In genomic region chr12:1529862-1530591, GRCh38 we compare ENCODE assay signal across 1 cellular context.
TF ChIP-seq lines count a peak whose summit lies in the region.

No MANE protein-coding gene starts in this region.

TF ChIP-seq in GM12878, 131 proteins besides CTCF, POLR2A, EP300 and RAD21 (continued from another document):
- TF ChIP-seq, protein P1, sequence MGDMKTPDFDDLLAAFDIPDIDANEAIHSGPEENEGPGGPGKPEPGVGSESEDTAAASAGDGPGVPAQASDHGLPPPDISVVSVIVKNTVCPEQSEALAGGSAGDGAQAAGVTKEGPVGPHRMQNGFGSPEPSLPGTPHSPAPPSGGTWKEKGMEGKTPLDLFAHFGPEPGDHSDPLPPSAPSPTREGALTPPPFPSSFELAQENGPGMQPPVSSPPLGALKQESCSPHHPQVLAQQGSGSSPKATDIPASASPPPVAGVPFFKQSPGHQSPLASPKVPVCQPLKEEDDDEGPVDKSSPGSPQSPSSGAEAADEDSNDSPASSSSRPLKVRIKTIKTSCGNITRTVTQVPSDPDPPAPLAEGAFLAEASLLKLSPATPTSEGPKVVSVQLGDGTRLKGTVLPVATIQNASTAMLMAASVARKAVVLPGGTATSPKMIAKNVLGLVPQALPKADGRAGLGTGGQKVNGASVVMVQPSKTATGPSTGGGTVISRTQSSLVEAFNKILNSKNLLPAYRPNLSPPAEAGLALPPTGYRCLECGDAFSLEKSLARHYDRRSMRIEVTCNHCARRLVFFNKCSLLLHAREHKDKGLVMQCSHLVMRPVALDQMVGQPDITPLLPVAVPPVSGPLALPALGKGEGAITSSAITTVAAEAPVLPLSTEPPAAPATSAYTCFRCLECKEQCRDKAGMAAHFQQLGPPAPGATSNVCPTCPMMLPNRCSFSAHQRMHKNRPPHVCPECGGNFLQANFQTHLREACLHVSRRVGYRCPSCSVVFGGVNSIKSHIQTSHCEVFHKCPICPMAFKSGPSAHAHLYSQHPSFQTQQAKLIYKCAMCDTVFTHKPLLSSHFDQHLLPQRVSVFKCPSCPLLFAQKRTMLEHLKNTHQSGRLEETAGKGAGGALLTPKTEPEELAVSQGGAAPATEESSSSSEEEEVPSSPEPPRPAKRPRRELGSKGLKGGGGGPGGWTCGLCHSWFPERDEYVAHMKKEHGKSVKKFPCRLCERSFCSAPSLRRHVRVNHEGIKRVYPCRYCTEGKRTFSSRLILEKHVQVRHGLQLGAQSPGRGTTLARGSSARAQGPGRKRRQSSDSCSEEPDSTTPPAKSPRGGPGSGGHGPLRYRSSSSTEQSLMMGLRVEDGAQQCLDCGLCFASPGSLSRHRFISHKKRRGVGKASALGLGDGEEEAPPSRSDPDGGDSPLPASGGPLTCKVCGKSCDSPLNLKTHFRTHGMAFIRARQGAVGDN (IDR thresholded peaks at IDR 0.05), result no peak
- TF ChIP-seq CEBPB (IDR thresholded peaks at IDR 0.05; ENCODE audit: borderline replicate concordance in 1 of 2, low read depth in 2 of 2, low read length in 2 of 2), result no peak
- TF ChIP-seq STAT3 (IDR thresholded peaks at IDR 0.05; ENCODE audit: low read depth, low read length), result no peak
- TF ChIP-seq NFXL1 (IDR thresholded peaks at IDR 0.05; ENCODE audit: borderline replicate concordance), result no peak
- no peak for TF ChIP-seq CREM (IDR thresholded peaks at IDR 0.05; ENCODE audit: low read depth)
- no peak for TF ChIP-seq ELK1 (IDR thresholded peaks at IDR 0.05; ENCODE audit: low read depth, low read length)
- no peak for TF ChIP-seq IRF4 (IDR thresholded peaks at IDR 0.05; ENCODE audit: low read depth, low read length)
- no peak for TF ChIP-seq IRF5 (IDR thresholded peaks at IDR 0.05; ENCODE audit: borderline replicate concordance)
- no peak for TF ChIP-seq PML (IDR thresholded peaks at IDR 0.05; ENCODE audit: low read length)
- peak; percentile 88 for TF ChIP-seq GATAD2B (conservative IDR thresholded peaks at IDR 0.05; ENCODE audit: low read depth)
- no peak for TF ChIP-seq SP1 (IDR thresholded peaks at IDR 0.05; ENCODE audit: low read depth, low read length)
- peak in 1 of 2 experiments; percentile 32; a peak in 1 of 4 replicates for TF ChIP-seq BHLHE40 (IDR thresholded peaks at IDR 0.05; ENCODE audit: borderline replicate concordance in 1 of 2, low read depth in 2 of 2, low read length in 1 of 2)
- no peak for TF ChIP-seq YBX1 (IDR thresholded peaks at IDR 0.05)
- TF ChIP-seq, protein P2, sequence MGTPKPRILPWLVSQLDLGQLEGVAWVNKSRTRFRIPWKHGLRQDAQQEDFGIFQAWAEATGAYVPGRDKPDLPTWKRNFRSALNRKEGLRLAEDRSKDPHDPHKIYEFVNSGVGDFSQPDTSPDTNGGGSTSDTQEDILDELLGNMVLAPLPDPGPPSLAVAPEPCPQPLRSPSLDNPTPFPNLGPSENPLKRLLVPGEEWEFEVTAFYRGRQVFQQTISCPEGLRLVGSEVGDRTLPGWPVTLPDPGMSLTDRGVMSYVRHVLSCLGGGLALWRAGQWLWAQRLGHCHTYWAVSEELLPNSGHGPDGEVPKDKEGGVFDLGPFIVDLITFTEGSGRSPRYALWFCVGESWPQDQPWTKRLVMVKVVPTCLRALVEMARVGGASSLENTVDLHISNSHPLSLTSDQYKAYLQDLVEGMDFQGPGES (IDR thresholded peaks at IDR 0.05), result no peak
- TF ChIP-seq KLF5 (IDR thresholded peaks at IDR 0.05; ENCODE audit: partially characterized antibody), result no peak
- TF ChIP-seq KAT2A (conservative IDR thresholded peaks at IDR 0.05; ENCODE audit: control insufficient read depth, low read depth, low read length), result no peak
- no peak for TF ChIP-seq EZH2 (IDR thresholded peaks at IDR 0.05; ENCODE audit: borderline replicate concordance, control insufficient read depth, low read depth, low read length)
- no peak for TF ChIP-seq SMAD5 (IDR thresholded peaks at IDR 0.05; ENCODE audit: low read depth)
- peak; percentile 82 for TF ChIP-seq IKZF1 (conservative IDR thresholded peaks at IDR 0.05)
- no peak for TF ChIP-seq NRF1 (conservative IDR thresholded peaks at IDR 0.05; ENCODE audit: low read depth, low read length)
- TF ChIP-seq PKNOX1 (IDR thresholded peaks at IDR 0.05), result no peak
- TF ChIP-seq, protein P3, sequence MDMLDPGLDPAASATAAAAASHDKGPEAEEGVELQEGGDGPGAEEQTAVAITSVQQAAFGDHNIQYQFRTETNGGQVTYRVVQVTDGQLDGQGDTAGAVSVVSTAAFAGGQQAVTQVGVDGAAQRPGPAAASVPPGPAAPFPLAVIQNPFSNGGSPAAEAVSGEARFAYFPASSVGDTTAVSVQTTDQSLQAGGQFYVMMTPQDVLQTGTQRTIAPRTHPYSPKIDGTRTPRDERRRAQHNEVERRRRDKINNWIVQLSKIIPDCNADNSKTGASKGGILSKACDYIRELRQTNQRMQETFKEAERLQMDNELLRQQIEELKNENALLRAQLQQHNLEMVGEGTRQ (IDR thresholded peaks at IDR 0.05; ENCODE audit: borderline replicate concordance, low read depth, low read length), result no peak
- no peak for TF ChIP-seq RBBP5 (conservative IDR thresholded peaks at IDR 0.05)
- no peak for TF ChIP-seq BRCA1 (IDR thresholded peaks at IDR 0.05; ENCODE audit: low read depth, low read length)
- TF ChIP-seq, protein P4, sequence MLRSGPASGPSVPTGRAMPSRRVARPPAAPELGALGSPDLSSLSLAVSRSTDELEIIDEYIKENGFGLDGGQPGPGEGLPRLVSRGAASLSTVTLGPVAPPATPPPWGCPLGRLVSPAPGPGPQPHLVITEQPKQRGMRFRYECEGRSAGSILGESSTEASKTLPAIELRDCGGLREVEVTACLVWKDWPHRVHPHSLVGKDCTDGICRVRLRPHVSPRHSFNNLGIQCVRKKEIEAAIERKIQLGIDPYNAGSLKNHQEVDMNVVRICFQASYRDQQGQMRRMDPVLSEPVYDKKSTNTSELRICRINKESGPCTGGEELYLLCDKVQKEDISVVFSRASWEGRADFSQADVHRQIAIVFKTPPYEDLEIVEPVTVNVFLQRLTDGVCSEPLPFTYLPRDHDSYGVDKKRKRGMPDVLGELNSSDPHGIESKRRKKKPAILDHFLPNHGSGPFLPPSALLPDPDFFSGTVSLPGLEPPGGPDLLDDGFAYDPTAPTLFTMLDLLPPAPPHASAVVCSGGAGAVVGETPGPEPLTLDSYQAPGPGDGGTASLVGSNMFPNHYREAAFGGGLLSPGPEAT (IDR thresholded peaks at IDR 0.05; ENCODE audit: low read depth), result no peak
